Comparison of ENCODE assay signal across 22 cellular contexts in the genomic region with DNA sequence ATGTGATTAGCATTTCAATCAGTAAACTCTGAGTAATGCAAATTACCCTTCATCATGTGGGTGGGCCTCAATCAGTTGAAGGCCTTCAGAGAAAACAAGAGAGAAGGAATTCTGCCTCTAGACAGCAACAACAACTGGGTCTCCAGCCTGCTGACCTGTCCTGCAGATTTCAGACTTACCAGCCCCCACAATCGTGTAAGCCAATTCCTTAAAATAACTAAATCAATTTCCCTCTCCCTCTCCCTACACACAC. TPM values are rescaled to one million over a fixed set of nuclear protein-coding genes. Genes with fewer than 3 reads are reported as not detected.
DNase-seq lines count a peak whose midpoint lies in the region; ATAC-seq lines count a peak whose summit lies in the region.
"Had no signal": no experiment of that assay in that cellular context is flagged by ENCODE, and none has a peak within 500 bp of the region (broad histone marks: within the 10 kb centered on the region; RNA-seq: fewer than 3 reads in every experiment).

No MANE protein-coding gene starts in this region.

- peaks cover 2% of the 10 kb centered on the region for H3K4me1 Mint-ChIP-seq in T-helper 2 cell treated with Interferon-gamma antibody and Interleukin-4, amounts not matched to agents 5 μg/mL and 100 μg/mL, for 36 hours (ENCODE audit: low read depth)
- peaks cover 3 to 20% of the 10 kb centered on the region in 2 donors for H3K4me1 Mint-ChIP-seq in immature natural killer cell

- peaks cover 0 to 98% (median 3%) of the 10 kb centered on the region in 11 experiments; a peak in 8 of 22 replicates for H4K20me1 ChIP-seq in BLaER1 treated with 17β-estradiol and CSF1 and Interleukin-3, amounts not matched to agents 10 nM and 100 nM

- no peaks in the 10 kb centered on the region for H3K27me3 Mint-ChIP-seq in T-helper 2 cell treated with Interferon-gamma antibody and Interleukin-4, amounts not matched to agents 5 μg/mL and 100 μg/mL, for 36 hours (ENCODE audit: low read depth)
- peaks cover 20 to 58% (median 57%) of the 10 kb centered on the region in 3 donors for H3K27me3 Mint-ChIP-seq in immature natural killer cell (ENCODE audit: low read depth in 3 of 3)

- peak overlapping the region in 1 of 11 experiments; percentile 26; a peak in 1 of 22 replicates for H3K9ac ChIP-seq in BLaER1 treated with 17β-estradiol and CSF1 and Interleukin-3, amounts not matched to agents 10 nM and 100 nM

- no peaks in the 10 kb centered on the region for H3K27me3 ChIP-seq in BLaER1 treated with 17β-estradiol and CSF1 and Interleukin-3, amounts not matched to agents 10 nM and 100 nM
- H3K27me3 ChIP-seq: MG63 had no signal

- H3K4me2 ChIP-seq in BLaER1 treated with 17β-estradiol and CSF1 and Interleukin-3, amounts not matched to agents 10 nM and 100 nM = peak overlapping the region in 9 of 11 experiments; percentile 7 to 77 (median 58); a peak in 10 of 22 replicates

- no peak for ATAC-seq in activated naive CD4-positive, alpha-beta T cell treated with anti-CD3 and anti-CD28 coated beads, Interleukin-2, amount 50 U/mL, for 72 hours
- ATAC-seq in HG02852 (IDR thresholded peaks at IDR 0.05; ENCODE audit: unreplicated experiment) = no peak

- H3K4me3 Mint-ChIP-seq in T-helper 2 cell treated with Interferon-gamma antibody and Interleukin-4, amounts not matched to agents 5 μg/mL and 100 μg/mL, for 36 hours = no peak overlapping the region
- no peak overlapping the region for H3K4me3 Mint-ChIP-seq in immature natural killer cell
- H3K4me3 Mint-ChIP-seq: CD14-positive monocyte had no signal

- H3K27ac Mint-ChIP-seq in T-helper 2 cell treated with Interferon-gamma antibody and Interleukin-4, amounts not matched to agents 5 μg/mL and 100 μg/mL, for 36 hours = peak overlapping the region; percentile 57
- H3K27ac Mint-ChIP-seq in activated naive CD4-positive, alpha-beta T cell treated with anti-CD3 and anti-CD28 coated beads, Interleukin-2, amount 50 U/mL, for 72 hours = peak overlapping the region; percentile 42 to 93
- H3K27ac Mint-ChIP-seq in immature natural killer cell = peak overlapping the region in 5 of 6 donors; percentile 28 to 72 (median 55)

- no peak for DNase-seq in T-helper 2 cell treated with Interferon-gamma antibody and Interleukin-4, amounts not matched to agents 5 μg/mL and 100 μg/mL, for 36 hours (ENCODE audit: low spot score)
- DNase-seq in T-helper 2 cell = no peak
- no peak for DNase-seq in activated naive CD4-positive, alpha-beta T cell treated with anti-CD3 and anti-CD28 coated beads, Interleukin-2, amount 50 U/mL, for 72 hours (ENCODE audit: low spot score in 2 of 2)
- no peak for DNase-seq in immature natural killer cell
- DNase-seq in GM19240 (ENCODE audit: insufficient read length, low spot score) = no peak
- DNase-seq in NOMO-1 treated with dmso at 0.1 percent for 144 hours (lab: John Stamatoyannopoulos, UW; ENCODE audit: unreplicated experiment) = no peak
- DNase-seq: AML-193, Calu3, GF-D8, Kasumi-1, NCI-H1092, NCI-H1436 treated with DMSO at 0.1 percent for 48 hours, NCI-H2171, NCI-H446 treated with DMSO at 0.1 percent for 48 hours, NCI-H69, Right ventricle myocardium superior had no signal

- H3K4me1 ChIP-seq in BLaER1 treated with 17β-estradiol and CSF1 and Interleukin-3, amounts not matched to agents 10 nM and 100 nM = peaks cover 45 to 63% (median 52%) of the 10 kb centered on the region in 10 experiments
- H3K4me1 ChIP-seq: HAP-1 had no signal

- H3K27ac ChIP-seq in BLaER1 treated with 17β-estradiol and CSF1 and Interleukin-3, amounts not matched to agents 10 nM and 100 nM = no peak overlapping the region; a peak in 1 of 22 replicates
- H3K27ac ChIP-seq: 22Rv1 had no signal

- H3K4me3 ChIP-seq in BLaER1 treated with 17β-estradiol and CSF1 and Interleukin-3, amounts not matched to agents 10 nM and 100 nM = no peak overlapping the region
- H3K4me3 ChIP-seq: HAP-1, MG63 had no signal

- no peaks in the 10 kb centered on the region for H3K9me3 ChIP-seq in BLaER1 treated with 17β-estradiol and CSF1 and Interleukin-3, amounts not matched to agents 10 nM and 100 nM (replicated peaks in 1 of 11)
- H3K9me3 ChIP-seq: HAP-1, MG63 had no signal

- H3K36me3 Mint-ChIP-seq in T-helper 2 cell treated with Interferon-gamma antibody and Interleukin-4, amounts not matched to agents 5 μg/mL and 100 μg/mL, for 36 hours (ENCODE audit: low read depth) = peaks cover 67% of the 10 kb centered on the region
- H3K36me3 Mint-ChIP-seq in activated naive CD4-positive, alpha-beta T cell treated with anti-CD3 and anti-CD28 coated beads, Interleukin-2, amount 50 U/mL, for 72 hours = peaks cover 0 to 22% of the 10 kb centered on the region in 2 donors
- H3K36me3 Mint-ChIP-seq in immature natural killer cell = peaks cover 7 to 74% (median 49%) of the 10 kb centered on the region in 3 donors

- H3K36me3 ChIP-seq in BLaER1 treated with 17β-estradiol and CSF1 and Interleukin-3, amounts not matched to agents 10 nM and 100 nM = peaks cover 84 to 98% (median 88%) of the 10 kb centered on the region in 11 experiments
- H3K36me3 ChIP-seq: HAP-1 had no signal

- no peaks in the 10 kb centered on the region for H3K9me3 Mint-ChIP-seq in T-helper 2 cell treated with Interferon-gamma antibody and Interleukin-4, amounts not matched to agents 5 μg/mL and 100 μg/mL, for 36 hours
- no peaks in the 10 kb centered on the region for H3K9me3 Mint-ChIP-seq in activated naive CD4-positive, alpha-beta T cell treated with anti-CD3 and anti-CD28 coated beads, Interleukin-2, amount 50 U/mL, for 72 hours
- H3K9me3 Mint-ChIP-seq in immature natural killer cell = no peaks in the 10 kb centered on the region

RNA-seq across cellular contexts. Expression of a gene that starts 41.7 kb away (rescaled TPM):
- 10 to 100 TPM; 40.7 to 41.7 TPM for total RNA-seq in activated naive CD4-positive, alpha-beta T cell treated with anti-CD3 and anti-CD28 coated beads, Interleukin-2, amount 50 U/mL, for 72 hours
- 10 to 100 TPM; 13.6 to 29.1 (median 17.8) TPM for polyA plus RNA-seq in immature natural killer cell
